8 cellular contexts compared by ENCODE assay signal in genomic region chr9:91515074-91515687, GRCh38.
DNase-seq lines count a peak whose midpoint lies in the region; ATAC-seq and TF ChIP-seq lines count a peak whose summit lies in the region.

No MANE protein-coding gene starts in this region.

- POLR2A ChIA-PET in Caco-2 (lab: Charles Lee) = no interaction called here

- H3K27me3 ChIP-seq in skeletal muscle satellite cell (ENCODE audit: control insufficient read depth, insufficient read depth, low read length) (no peaks in the 10 kb centered on the region), Caco-2 (replicated peaks; ENCODE audit: control insufficient read depth, insufficient read depth, low read length) (no peaks in the 10 kb centered on the region)

- H3K9me3 ChIP-seq in skeletal muscle satellite cell (replicated peaks; ENCODE audit: low read length) (no peaks in the 10 kb centered on the region), Caco-2 (no peaks in the 10 kb centered on the region)

- H3K4me3 Mint-ChIP-seq in Caco-2 (ENCODE audit: unreplicated experiment) = no peak overlapping the region

- H3K36me3 ChIP-seq in skeletal muscle satellite cell (ENCODE audit: insufficient read depth, low read length) (no peaks in the 10 kb centered on the region), Caco-2 (ENCODE audit: control insufficient read depth, insufficient read depth, low read length) (no peaks in the 10 kb centered on the region)

- H3K4me2 ChIP-seq in skeletal muscle satellite cell (ENCODE audit: low read length) = peak overlapping the region; percentile 67

- CTCF ChIA-PET in Caco-2 (lab: Charles Lee) = no interaction called here

- no peak for ATAC-seq in GM19023 (IDR thresholded peaks at IDR 0.05; ENCODE audit: unreplicated experiment)

- peak overlapping the region; percentile 29 to 43 for H3K4me3 ChIP-seq in foreskin fibroblast (ENCODE audit: low read depth in 1 of 2, low read length in 2 of 2)
- peak overlapping the region; percentile 35 for H3K4me3 ChIP-seq in skeletal muscle satellite cell (ENCODE audit: low read length)
- no peak overlapping the region for H3K4me3 ChIP-seq in Caco-2 (ENCODE audit: low read depth, low read length)

- no peaks in the 10 kb centered on the region for H3K36me3 Mint-ChIP-seq in Caco-2 (ENCODE audit: insufficient read depth, unreplicated experiment)

- H3K4me1 ChIP-seq in skeletal muscle satellite cell (ENCODE audit: control insufficient read depth, insufficient read depth, low read length) = peaks cover 11% of the 10 kb centered on the region
- no peaks in the 10 kb centered on the region for H3K4me1 ChIP-seq in Caco-2

- no peaks in the 10 kb centered on the region for H3K4me1 Mint-ChIP-seq in Caco-2 (ENCODE audit: low read depth, unreplicated experiment)

- no peaks in the 10 kb centered on the region for H3K27me3 Mint-ChIP-seq in Caco-2 (ENCODE audit: insufficient read depth, unreplicated experiment)

- H3K9me3 Mint-ChIP-seq in Caco-2 (ENCODE audit: unreplicated experiment) = peaks cover 19% of the 10 kb centered on the region

- BruUV-seq in Caco-2 (replicated peaks; lab: Mats Ljungman, UMichigan) = no TSS peak

- TF ChIP-seq CTCF in GM10266 (IDR thresholded peaks at IDR 0.05; ENCODE audit: control insufficient read depth, insufficient read depth, low read depth, missing control alignments) = no peak
- no peak for TF ChIP-seq CTCF in foreskin fibroblast (IDR thresholded peaks at IDR 0.05; ENCODE audit: low read depth, low read length)
- no peak for TF ChIP-seq CTCF in Caco-2 (IDR thresholded peaks at IDR 0.05; ENCODE audit: insufficient read depth in 1 of 2, low read depth in 1 of 2, low read length in 1 of 2, severe bottlenecking in 1 of 2, unreplicated experiment in 1 of 2)

- H3K27ac Mint-ChIP-seq in Caco-2 (ENCODE audit: unreplicated experiment) = no peak overlapping the region

- DNase-seq in GM10266 (ENCODE audit: extremely low spot score) (peak; percentile 42), H4 (ENCODE audit: low spot score) (peak; percentile 65), OCI-M1 (lab: John Stamatoyannopoulos, UW) (peak; percentile 93), foreskin fibroblast (peak; percentile 87 to 90), Caco-2 (no peak), NCI-H2107 (lab: John Stamatoyannopoulos, UW) (no peak)

- intact Hi-C loops in Caco-2 (cut with micrococcal nuclease; ENCODE audit: unreplicated experiment) = no loop called here

- peak overlapping the region; percentile 60 for H3K9ac ChIP-seq in skeletal muscle satellite cell (ENCODE audit: low read depth, low read length)

Comparison
In these comparisons a context has a peak if more than half of its experiments do, and no peak if none do; other contexts are left out.
1. DNase-seq: peak in GM10266 (single experiment), H4 (single experiment), OCI-M1 (single experiment) and foreskin fibroblast (2 of 2); none in Caco-2 (0 of 2) and NCI-H2107 (single experiment).